In genomic region chr17:45221081-45221996, GRCh38 we compare ENCODE assay signal across 1 cellular context.
A peak's percentile ranks its signal among the peaks of the same experiment; 100 is the strongest.
TF ChIP-seq lines count a peak whose summit lies in the region.

TSS of gene FMNL1 (plus strand) at chr17:45221885. CDS start at chr17:45222125, 240 bp downstream.

TF ChIP-seq in K562, 482 proteins besides CTCF, POLR2A, EP300 and RAD21 (continued from another document):
- TF ChIP-seq UBTF (IDR thresholded peaks at IDR 0.05; ENCODE audit: borderline replicate concordance in 1 of 2, low read depth in 2 of 2, low read length in 2 of 2) (peak; percentile 54 to 67; a peak in 2 of 4 replicates), ZNF347 (CRISPR knock-in tag; IDR thresholded peaks at IDR 0.05; ENCODE audit: low read depth) (no peak), KLF10 (CRISPR knock-in tag; IDR thresholded peaks at IDR 0.05) (no peak), GTF3C2 (IDR thresholded peaks at IDR 0.05; ENCODE audit: borderline replicate concordance, extremely low read depth, insufficient read length) (no peak), ZNF280A (IDR thresholded peaks at IDR 0.05; ENCODE audit: low read depth, partially characterized antibody) (no peak), ZNF134 (CRISPR knock-in tag; conservative IDR thresholded peaks at IDR 0.05) (no peak), RFX5 (IDR thresholded peaks at IDR 0.05; ENCODE audit: low read depth, low read length) (no peak), TAF9B (IDR thresholded peaks at IDR 0.05; ENCODE audit: partially characterized antibody) (no peak), ZNF717 (CRISPR knock-in tag; IDR thresholded peaks at IDR 0.05) (no peak), PKNOX1 (IDR thresholded peaks at IDR 0.05) (no peak), NKRF (IDR thresholded peaks at IDR 0.05; ENCODE audit: borderline replicate concordance) (no peak), NFE2 (IDR thresholded peaks at IDR 0.05; ENCODE audit: low read depth) (no peak)
